Comparison of ENCODE assay signal across 1 cellular context in the genomic region with DNA sequence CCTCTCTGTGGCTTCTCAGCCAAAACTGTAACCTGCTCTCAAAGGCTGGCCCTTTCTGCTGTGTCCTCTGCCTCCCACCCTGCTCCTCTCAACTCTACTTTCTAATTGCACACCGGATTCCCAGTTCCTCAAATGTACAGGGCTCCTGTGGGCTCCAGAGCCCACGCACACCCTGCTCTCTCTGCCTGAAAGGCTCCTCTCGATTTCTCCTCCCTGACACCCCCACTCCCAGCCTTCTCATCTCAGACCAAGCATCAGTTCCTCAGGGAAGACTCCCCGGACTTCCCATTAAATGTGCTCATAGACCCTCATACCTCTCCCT.
TF ChIP-seq lines count a peak whose summit lies in the region.

No MANE protein-coding gene starts in this region.

TF ChIP-seq in GM23338, 12 proteins besides CTCF, POLR2A, EP300 and RAD21 (continued from another document):
- TF ChIP-seq, protein P1, sequence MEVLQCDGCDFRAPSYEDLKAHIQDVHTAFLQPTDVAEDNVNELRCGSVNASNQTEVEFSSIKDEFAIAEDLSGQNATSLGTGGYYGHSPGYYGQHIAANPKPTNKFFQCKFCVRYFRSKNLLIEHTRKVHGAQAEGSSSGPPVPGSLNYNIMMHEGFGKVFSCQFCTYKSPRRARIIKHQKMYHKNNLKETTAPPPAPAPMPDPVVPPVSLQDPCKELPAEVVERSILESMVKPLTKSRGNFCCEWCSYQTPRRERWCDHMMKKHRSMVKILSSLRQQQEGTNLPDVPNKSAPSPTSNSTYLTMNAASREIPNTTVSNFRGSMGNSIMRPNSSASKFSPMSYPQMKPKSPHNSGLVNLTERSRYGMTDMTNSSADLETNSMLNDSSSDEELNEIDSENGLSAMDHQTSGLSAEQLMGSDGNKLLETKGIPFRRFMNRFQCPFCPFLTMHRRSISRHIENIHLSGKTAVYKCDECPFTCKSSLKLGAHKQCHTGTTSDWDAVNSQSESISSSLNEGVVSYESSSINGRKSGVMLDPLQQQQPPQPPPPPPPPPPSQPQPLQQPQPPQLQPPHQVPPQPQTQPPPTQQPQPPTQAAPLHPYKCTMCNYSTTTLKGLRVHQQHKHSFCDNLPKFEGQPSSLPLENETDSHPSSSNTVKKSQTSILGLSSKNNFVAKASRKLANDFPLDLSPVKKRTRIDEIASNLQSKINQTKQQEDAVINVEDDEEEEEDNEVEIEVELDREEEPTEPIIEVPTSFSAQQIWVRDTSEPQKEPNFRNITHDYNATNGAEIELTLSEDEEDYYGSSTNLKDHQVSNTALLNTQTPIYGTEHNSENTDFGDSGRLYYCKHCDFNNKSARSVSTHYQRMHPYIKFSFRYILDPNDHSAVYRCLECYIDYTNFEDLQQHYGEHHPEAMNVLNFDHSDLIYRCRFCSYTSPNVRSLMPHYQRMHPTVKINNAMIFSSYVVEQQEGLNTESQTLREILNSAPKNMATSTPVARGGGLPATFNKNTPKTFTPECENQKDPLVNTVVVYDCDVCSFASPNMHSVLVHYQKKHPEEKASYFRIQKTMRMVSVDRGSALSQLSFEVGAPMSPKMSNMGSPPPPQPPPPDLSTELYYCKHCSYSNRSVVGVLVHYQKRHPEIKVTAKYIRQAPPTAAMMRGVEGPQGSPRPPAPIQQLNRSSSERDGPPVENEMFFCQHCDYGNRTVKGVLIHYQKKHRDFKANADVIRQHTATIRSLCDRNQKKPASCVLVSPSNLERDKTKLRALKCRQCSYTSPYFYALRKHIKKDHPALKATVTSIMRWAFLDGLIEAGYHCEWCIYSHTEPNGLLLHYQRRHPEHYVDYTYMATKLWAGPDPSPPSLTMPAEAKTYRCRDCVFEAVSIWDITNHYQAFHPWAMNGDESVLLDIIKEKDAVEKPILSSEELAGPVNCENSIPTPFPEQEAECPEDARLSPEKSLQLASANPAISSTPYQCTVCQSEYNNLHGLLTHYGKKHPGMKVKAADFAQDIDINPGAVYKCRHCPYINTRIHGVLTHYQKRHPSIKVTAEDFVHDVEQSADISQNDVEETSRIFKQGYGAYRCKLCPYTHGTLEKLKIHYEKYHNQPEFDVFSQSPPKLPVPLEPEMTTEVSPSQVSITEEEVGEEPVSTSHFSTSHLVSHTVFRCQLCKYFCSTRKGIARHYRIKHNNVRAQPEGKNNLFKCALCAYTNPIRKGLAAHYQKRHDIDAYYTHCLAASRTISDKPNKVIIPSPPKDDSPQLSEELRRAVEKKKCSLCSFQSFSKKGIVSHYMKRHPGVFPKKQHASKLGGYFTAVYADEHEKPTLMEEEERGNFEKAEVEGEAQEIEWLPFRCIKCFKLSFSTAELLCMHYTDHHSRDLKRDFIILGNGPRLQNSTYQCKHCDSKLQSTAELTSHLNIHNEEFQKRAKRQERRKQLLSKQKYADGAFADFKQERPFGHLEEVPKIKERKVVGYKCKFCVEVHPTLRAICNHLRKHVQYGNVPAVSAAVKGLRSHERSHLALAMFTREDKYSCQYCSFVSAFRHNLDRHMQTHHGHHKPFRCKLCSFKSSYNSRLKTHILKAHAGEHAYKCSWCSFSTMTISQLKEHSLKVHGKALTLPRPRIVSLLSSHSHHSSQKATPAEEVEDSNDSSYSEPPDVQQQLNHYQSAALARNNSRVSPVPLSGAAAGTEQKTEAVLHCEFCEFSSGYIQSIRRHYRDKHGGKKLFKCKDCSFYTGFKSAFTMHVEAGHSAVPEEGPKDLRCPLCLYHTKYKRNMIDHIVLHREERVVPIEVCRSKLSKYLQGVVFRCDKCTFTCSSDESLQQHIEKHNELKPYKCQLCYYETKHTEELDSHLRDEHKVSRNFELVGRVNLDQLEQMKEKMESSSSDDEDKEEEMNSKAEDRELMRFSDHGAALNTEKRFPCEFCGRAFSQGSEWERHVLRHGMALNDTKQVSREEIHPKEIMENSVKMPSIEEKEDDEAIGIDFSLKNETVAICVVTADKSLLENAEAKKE (CRISPR knock-in tag; IDR thresholded peaks at IDR 0.05) = no peak
- TF ChIP-seq NANOG (IDR thresholded peaks at IDR 0.05; ENCODE audit: borderline replicate concordance) (no peak), JUNB (IDR thresholded peaks at IDR 0.05; ENCODE audit: unreplicated experiment) (no peak), ZNF114 (CRISPR knock-in tag; IDR thresholded peaks at IDR 0.05) (no peak), ZNF331 (CRISPR knock-in tag; IDR thresholded peaks at IDR 0.05; ENCODE audit: low read depth) (no peak), STAT1 (IDR thresholded peaks at IDR 0.05; ENCODE audit: unreplicated experiment) (no peak), POLR2AphosphoS5 (IDR thresholded peaks at IDR 0.05; ENCODE audit: low read depth) (no peak), CREB1 (CRISPR knock-in tag; IDR thresholded peaks at IDR 0.05; ENCODE audit: low read depth) (no peak), EZH2phosphoT487 (IDR thresholded peaks at IDR 0.05; ENCODE audit: unreplicated experiment) (no peak)
- TF ChIP-seq, protein P2, sequence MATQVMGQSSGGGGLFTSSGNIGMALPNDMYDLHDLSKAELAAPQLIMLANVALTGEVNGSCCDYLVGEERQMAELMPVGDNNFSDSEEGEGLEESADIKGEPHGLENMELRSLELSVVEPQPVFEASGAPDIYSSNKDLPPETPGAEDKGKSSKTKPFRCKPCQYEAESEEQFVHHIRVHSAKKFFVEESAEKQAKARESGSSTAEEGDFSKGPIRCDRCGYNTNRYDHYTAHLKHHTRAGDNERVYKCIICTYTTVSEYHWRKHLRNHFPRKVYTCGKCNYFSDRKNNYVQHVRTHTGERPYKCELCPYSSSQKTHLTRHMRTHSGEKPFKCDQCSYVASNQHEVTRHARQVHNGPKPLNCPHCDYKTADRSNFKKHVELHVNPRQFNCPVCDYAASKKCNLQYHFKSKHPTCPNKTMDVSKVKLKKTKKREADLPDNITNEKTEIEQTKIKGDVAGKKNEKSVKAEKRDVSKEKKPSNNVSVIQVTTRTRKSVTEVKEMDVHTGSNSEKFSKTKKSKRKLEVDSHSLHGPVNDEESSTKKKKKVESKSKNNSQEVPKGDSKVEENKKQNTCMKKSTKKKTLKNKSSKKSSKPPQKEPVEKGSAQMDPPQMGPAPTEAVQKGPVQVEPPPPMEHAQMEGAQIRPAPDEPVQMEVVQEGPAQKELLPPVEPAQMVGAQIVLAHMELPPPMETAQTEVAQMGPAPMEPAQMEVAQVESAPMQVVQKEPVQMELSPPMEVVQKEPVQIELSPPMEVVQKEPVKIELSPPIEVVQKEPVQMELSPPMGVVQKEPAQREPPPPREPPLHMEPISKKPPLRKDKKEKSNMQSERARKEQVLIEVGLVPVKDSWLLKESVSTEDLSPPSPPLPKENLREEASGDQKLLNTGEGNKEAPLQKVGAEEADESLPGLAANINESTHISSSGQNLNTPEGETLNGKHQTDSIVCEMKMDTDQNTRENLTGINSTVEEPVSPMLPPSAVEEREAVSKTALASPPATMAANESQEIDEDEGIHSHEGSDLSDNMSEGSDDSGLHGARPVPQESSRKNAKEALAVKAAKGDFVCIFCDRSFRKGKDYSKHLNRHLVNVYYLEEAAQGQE (IDR thresholded peaks at IDR 0.05; ENCODE audit: unreplicated experiment) = no peak
- TF ChIP-seq, protein P3, sequence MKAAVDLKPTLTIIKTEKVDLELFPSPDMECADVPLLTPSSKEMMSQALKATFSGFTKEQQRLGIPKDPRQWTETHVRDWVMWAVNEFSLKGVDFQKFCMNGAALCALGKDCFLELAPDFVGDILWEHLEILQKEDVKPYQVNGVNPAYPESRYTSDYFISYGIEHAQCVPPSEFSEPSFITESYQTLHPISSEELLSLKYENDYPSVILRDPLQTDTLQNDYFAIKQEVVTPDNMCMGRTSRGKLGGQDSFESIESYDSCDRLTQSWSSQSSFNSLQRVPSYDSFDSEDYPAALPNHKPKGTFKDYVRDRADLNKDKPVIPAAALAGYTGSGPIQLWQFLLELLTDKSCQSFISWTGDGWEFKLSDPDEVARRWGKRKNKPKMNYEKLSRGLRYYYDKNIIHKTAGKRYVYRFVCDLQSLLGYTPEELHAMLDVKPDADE (IDR thresholded peaks at IDR 0.05) = no peak
